ENCODE assay signal across 8 cellular contexts in genomic region chr17:55735784-55736405, GRCh38. TPM values are rescaled to one million over a fixed set of nuclear protein-coding genes. Genes with fewer than 3 reads are reported as not detected.
DNase-seq lines count a peak whose midpoint lies in the region; ATAC-seq and TF ChIP-seq lines count a peak whose summit lies in the region.

No MANE protein-coding gene starts in this region.

- H3K4me3 ChIP-seq in Caco-2 (ENCODE audit: low read depth, low read length): no peak overlapping the region
- no peak overlapping the region for H3K4me3 ChIP-seq in colonic mucosa
- no peak overlapping the region for H3K4me3 ChIP-seq in naive thymus-derived CD4-positive, alpha-beta T cell (ENCODE audit: low read length)

- H3K27me3 Mint-ChIP-seq in Caco-2 (ENCODE audit: insufficient read depth, unreplicated experiment): peaks cover 8% of the 10 kb centered on the region
- peaks cover 0 to 27% (median 10%) of the 10 kb centered on the region in 5 donors for H3K27me3 Mint-ChIP-seq in naive thymus-derived CD4-positive, alpha-beta T cell

- H3K27me3 ChIP-seq in Caco-2 (replicated peaks; ENCODE audit: control insufficient read depth, insufficient read depth, low read length): no peaks in the 10 kb centered on the region
- H3K27me3 ChIP-seq in colonic mucosa: no peaks in the 10 kb centered on the region
- H3K27me3 ChIP-seq in naive thymus-derived CD4-positive, alpha-beta T cell (ENCODE audit: control insufficient read depth in 2 of 2, insufficient read depth in 2 of 2, low read length in 2 of 2): no peaks in the 10 kb centered on the region

- BruUV-seq in Caco-2 (replicated peaks; lab: Mats Ljungman, UMichigan): no TSS peak

- H3K4me1 Mint-ChIP-seq in Caco-2 (ENCODE audit: low read depth, unreplicated experiment): no peaks in the 10 kb centered on the region
- H3K4me1 Mint-ChIP-seq in naive thymus-derived CD4-positive, alpha-beta T cell: peaks cover 0 to 6% (median 0%) of the 10 kb centered on the region in 7 donors

- TF ChIP-seq CTCF in Caco-2 (IDR thresholded peaks at IDR 0.05; ENCODE audit: insufficient read depth in 1 of 2, low read depth in 1 of 2, low read length in 1 of 2, severe bottlenecking in 1 of 2, unreplicated experiment in 1 of 2): peak; percentile 59 to 70
- peak; percentile 38 for TF ChIP-seq CTCF in colonic mucosa (IDR thresholded peaks at IDR 0.05)

- POLR2A ChIA-PET in Caco-2 (lab: Charles Lee): interaction anchor here (0.7 kb wide), 1 partner anchor 15 kb away, joined by 5 read pairs; the partner anchor contains the start of gene PCTP
- POLR2A ChIA-PET in naive thymus-derived CD4-positive, alpha-beta T cell (lab: Charles Lee): no interaction called here

- peak; percentile 41 to 47 for DNase-seq in Caco-2
- peak; percentile 81 for DNase-seq in SK-MEL-5 (ENCODE audit: low read depth, low spot score)
- peak; percentile 58 for DNase-seq in colonic mucosa
- peak in 6 of 9 donors; percentile 7 to 38 (median 30) for DNase-seq in naive thymus-derived CD4-positive, alpha-beta T cell
- DNase-seq in COLO668 (lab: John Stamatoyannopoulos, UW; ENCODE audit: unreplicated experiment): no peak

- CTCF ChIA-PET in Caco-2 (lab: Charles Lee): interaction anchor here (0.5 to 2.3 kb wide), 5 partner anchors 13 to 498 kb away, joined by 3 to 11 read pairs (median 4); partner anchors contain the start of gene PCTP
- CTCF ChIA-PET in naive thymus-derived CD4-positive, alpha-beta T cell (lab: Charles Lee): interaction anchor here (0.6 kb wide), 1 partner anchor 9 kb away, joined by 3 read pairs; no protein-coding TSS in a partner anchor

- H3K36me3 Mint-ChIP-seq in Caco-2 (ENCODE audit: insufficient read depth, unreplicated experiment): no peaks in the 10 kb centered on the region
- H3K36me3 Mint-ChIP-seq in naive thymus-derived CD4-positive, alpha-beta T cell: no peaks in the 10 kb centered on the region

- no peak overlapping the region for H3K9ac ChIP-seq in colonic mucosa (ENCODE audit: low read depth in 2 of 2, low read length in 2 of 2)

- intact Hi-C loops in Caco-2 (cut with micrococcal nuclease; ENCODE audit: unreplicated experiment): loop anchor here (1.0 kb wide), 1 partner anchor 34 kb away; no protein-coding TSS in a partner anchor
- intact Hi-C loops in colonic mucosa (cut with DNase I): no loop called here
- intact Hi-C loops in naive thymus-derived CD4-positive, alpha-beta T cell (cut with micrococcal nuclease): loop anchor here (1.0 to 5.0 kb wide), 2 partner anchors 210 to 581 kb away; no protein-coding TSS in a partner anchor

- H3K27ac Mint-ChIP-seq in Caco-2 (ENCODE audit: unreplicated experiment): no peak overlapping the region
- no peak overlapping the region for H3K27ac Mint-ChIP-seq in naive thymus-derived CD4-positive, alpha-beta T cell

- ATAC-seq in HG02885 (IDR thresholded peaks at IDR 0.05; ENCODE audit: poor library complexity, unreplicated experiment) (peak; percentile 49), GM18867 (IDR thresholded peaks at IDR 0.05; ENCODE audit: unreplicated experiment) (no peak), GM21737 (IDR thresholded peaks at IDR 0.05; ENCODE audit: unreplicated experiment) (no peak)
- ATAC-seq in naive thymus-derived CD4-positive, alpha-beta T cell: peak; percentile 61

- H3K9me3 ChIP-seq in Caco-2 (no peaks in the 10 kb centered on the region), colonic mucosa (no peaks in the 10 kb centered on the region)
- no peaks in the 10 kb centered on the region for H3K9me3 ChIP-seq in naive thymus-derived CD4-positive, alpha-beta T cell (ENCODE audit: control insufficient read depth in 2 of 3, low read length in 3 of 3)

- H3K9me3 Mint-ChIP-seq in Caco-2 (ENCODE audit: unreplicated experiment): no peaks in the 10 kb centered on the region
- no peaks in the 10 kb centered on the region for H3K9me3 Mint-ChIP-seq in naive thymus-derived CD4-positive, alpha-beta T cell

- H3K36me3 ChIP-seq in Caco-2 (ENCODE audit: control insufficient read depth, insufficient read depth, low read length): no peaks in the 10 kb centered on the region
- H3K36me3 ChIP-seq in colonic mucosa: no peaks in the 10 kb centered on the region
- no peaks in the 10 kb centered on the region for H3K36me3 ChIP-seq in naive thymus-derived CD4-positive, alpha-beta T cell (ENCODE audit: control insufficient read depth in 2 of 3, insufficient read depth in 3 of 3, low read length in 3 of 3)

- in situ Hi-C loops in SK-MEL-5 (cut with HindIII; ENCODE audit: low pct_unique_long_range_greater_than_20kb, low sequenced_read_pairs): no loop called here

- H3K4me1 ChIP-seq in Caco-2 (no peaks in the 10 kb centered on the region), colonic mucosa (no peaks in the 10 kb centered on the region)
- no peaks in the 10 kb centered on the region for H3K4me1 ChIP-seq in naive thymus-derived CD4-positive, alpha-beta T cell (ENCODE audit: control insufficient read depth in 2 of 2, insufficient read depth in 2 of 2, low read length in 2 of 2)

- H3K27ac ChIP-seq in colonic mucosa: no peak overlapping the region
- H3K27ac ChIP-seq in naive thymus-derived CD4-positive, alpha-beta T cell (ENCODE audit: low read depth, low read length): no peak overlapping the region

- no peak overlapping the region for H3K4me3 Mint-ChIP-seq in Caco-2 (ENCODE audit: unreplicated experiment)
- H3K4me3 Mint-ChIP-seq in naive thymus-derived CD4-positive, alpha-beta T cell: no peak overlapping the region

RNA-seq across cellular contexts. Expression of gene TMEM100, which starts 13.2 kb away (rescaled TPM):
- total RNA-seq in Caco-2 (2022) (not detected in 2 replicates), colonic mucosa (1 to 10 TPM; 2.8 to 7.1 TPM)
- total RNA-seq in SK-MEL-5 (2014; rRNA removed; shearing (Covaris generic)): 10.4 and 10.7 TPM in 2 replicates
- 8.5 and 11.0 TPM in 2 replicates for polyA plus RNA-seq in SK-MEL-5 (2015; cell fraction: cytosol; rRNA removed)
- 23.7 and 28.1 TPM in 2 replicates for polyA plus RNA-seq in SK-MEL-5 (2015; cell fraction: nucleus; rRNA removed)
- total RNA-seq in naive thymus-derived CD4-positive, alpha-beta T cell: not detected
- polyA plus RNA-seq in naive thymus-derived CD4-positive, alpha-beta T cell: not detected

RNA-seq across cellular contexts. Expression of gene PCTP, which starts 15.0 kb away (rescaled TPM):
- total RNA-seq in Caco-2 (2022) (15.7 and 16.7 TPM in 2 replicates), colonic mucosa (10 to 100 TPM; 29.0 to 35.5 TPM)
- 51.6 and 51.8 TPM in 2 replicates for total RNA-seq in SK-MEL-5 (2014; rRNA removed; shearing (Covaris generic))
- 54.4 and 59.5 TPM in 2 replicates for polyA plus RNA-seq in SK-MEL-5 (2015; cell fraction: cytosol; rRNA removed)
- 23.6 and 29.9 TPM in 2 replicates for polyA plus RNA-seq in SK-MEL-5 (2015; cell fraction: nucleus; rRNA removed)
- total RNA-seq in naive thymus-derived CD4-positive, alpha-beta T cell: 1 to 10 TPM; 2.7 to 7.4 (median 3.5) TPM
- polyA plus RNA-seq in naive thymus-derived CD4-positive, alpha-beta T cell: 1 to 10 TPM; 1.2 to 1.9 TPM

Comparison
In these comparisons a context has a peak if more than half of its experiments do, and no peak if none do; other contexts are left out.
1. ATAC-seq: peak in HG02885 (single experiment) and naive thymus-derived CD4-positive, alpha-beta T cell (single experiment); none in GM18867 (single experiment) and GM21737 (single experiment).